In the genomic region with DNA sequence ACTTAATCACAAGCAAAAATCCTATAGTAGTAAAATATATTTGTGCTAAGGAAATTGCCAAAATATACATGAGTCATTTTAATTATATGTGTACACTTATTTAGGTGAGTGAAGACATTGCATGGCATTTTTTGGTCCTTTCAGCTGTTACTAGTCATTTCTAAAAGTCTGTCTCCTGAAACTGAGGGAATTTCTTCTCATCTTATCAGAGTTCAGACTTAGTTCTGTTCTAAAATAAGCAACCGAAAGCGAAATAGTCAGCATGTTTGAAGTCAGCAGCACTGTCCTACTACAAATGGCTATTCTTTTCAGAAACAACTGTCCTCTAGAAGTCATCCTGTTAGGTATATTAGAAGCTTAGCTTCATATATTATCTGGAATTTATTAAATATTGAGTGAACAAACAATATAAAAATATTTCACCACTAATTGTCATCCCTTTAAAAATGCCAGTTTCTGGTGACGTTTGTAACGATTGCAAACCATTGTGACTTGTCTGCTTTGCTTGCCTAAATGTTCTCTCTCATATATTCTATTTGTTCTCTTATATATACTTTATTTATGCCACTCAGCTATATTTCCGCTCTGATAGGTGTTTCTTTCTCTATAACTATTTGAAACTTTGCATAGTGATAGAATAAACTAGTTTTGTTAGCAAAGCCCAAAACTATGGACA, we compare ENCODE assay signal across 3 cellular contexts.
TF ChIP-seq lines count a peak whose summit lies in the region.

No MANE protein-coding gene starts in this region.

TF ChIP-seq in liver, 16 proteins besides CTCF, POLR2A, EP300 and RAD21:
- TF ChIP-seq, protein P1, sequence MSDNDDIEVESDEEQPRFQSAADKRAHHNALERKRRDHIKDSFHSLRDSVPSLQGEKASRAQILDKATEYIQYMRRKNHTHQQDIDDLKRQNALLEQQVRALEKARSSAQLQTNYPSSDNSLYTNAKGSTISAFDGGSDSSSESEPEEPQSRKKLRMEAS (IDR thresholded peaks at IDR 0.05): peak; percentile 14
- TF ChIP-seq FOXA2 (IDR thresholded peaks at IDR 0.05) (no peak), YY1 (IDR thresholded peaks at IDR 0.05) (peak; percentile 53), NR2F2 (IDR thresholded peaks at IDR 0.05) (no peak), RXRA (IDR thresholded peaks at IDR 0.05) (peak in 1 of 2 donors; percentile 18), SP1 (IDR thresholded peaks at IDR 0.05) (peak; percentile 28), FOXA1 (IDR thresholded peaks at IDR 0.05) (no peak)

TF ChIP-seq in HepG2, 621 proteins besides CTCF, POLR2A, EP300 and RAD21:
- TF ChIP-seq ZNF260 (CRISPR knock-in tag; IDR thresholded peaks at IDR 0.05; ENCODE audit: borderline replicate concordance, low read depth): no peak
- no peak for TF ChIP-seq ARID2 (CRISPR knock-in tag; IDR thresholded peaks at IDR 0.05; ENCODE audit: borderline replicate concordance)
- no peak for TF ChIP-seq CENPT (CRISPR knock-in tag; IDR thresholded peaks at IDR 0.05; ENCODE audit: low read depth)
- TF ChIP-seq ELF1 (CRISPR knock-in tag; IDR thresholded peaks at IDR 0.05): no peak
- no peak for TF ChIP-seq WIZ (CRISPR knock-in tag; IDR thresholded peaks at IDR 0.05)
- no peak for TF ChIP-seq ZNF883 (CRISPR knock-in tag; IDR thresholded peaks at IDR 0.05; ENCODE audit: not compliant biosample characterization)
- TF ChIP-seq NFATC3 (CRISPR knock-in tag; IDR thresholded peaks at IDR 0.05): no peak
- no peak for TF ChIP-seq ZFP36 (IDR thresholded peaks at IDR 0.05; ENCODE audit: borderline replicate concordance, low read depth, low read length, partially characterized antibody)
- no peak for TF ChIP-seq ETV5 (CRISPR knock-in tag; IDR thresholded peaks at IDR 0.05; ENCODE audit: borderline replicate concordance)
- TF ChIP-seq ZNF557 (CRISPR knock-in tag; IDR thresholded peaks at IDR 0.05): no peak
- TF ChIP-seq, protein P2, sequence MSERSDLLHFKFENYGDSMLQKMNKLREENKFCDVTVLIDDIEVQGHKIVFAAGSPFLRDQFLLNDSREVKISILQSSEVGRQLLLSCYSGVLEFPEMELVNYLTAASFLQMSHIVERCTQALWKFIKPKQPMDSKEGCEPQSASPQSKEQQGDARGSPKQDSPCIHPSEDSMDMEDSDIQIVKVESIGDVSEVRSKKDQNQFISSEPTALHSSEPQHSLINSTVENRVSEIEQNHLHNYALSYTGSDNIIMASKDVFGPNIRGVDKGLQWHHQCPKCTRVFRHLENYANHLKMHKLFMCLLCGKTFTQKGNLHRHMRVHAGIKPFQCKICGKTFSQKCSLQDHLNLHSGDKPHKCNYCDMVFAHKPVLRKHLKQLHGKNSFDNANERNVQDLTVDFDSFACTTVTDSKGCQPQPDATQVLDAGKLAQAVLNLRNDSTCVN (CRISPR knock-in tag; IDR thresholded peaks at IDR 0.05; ENCODE audit: borderline replicate concordance): no peak
- TF ChIP-seq, protein P3, sequence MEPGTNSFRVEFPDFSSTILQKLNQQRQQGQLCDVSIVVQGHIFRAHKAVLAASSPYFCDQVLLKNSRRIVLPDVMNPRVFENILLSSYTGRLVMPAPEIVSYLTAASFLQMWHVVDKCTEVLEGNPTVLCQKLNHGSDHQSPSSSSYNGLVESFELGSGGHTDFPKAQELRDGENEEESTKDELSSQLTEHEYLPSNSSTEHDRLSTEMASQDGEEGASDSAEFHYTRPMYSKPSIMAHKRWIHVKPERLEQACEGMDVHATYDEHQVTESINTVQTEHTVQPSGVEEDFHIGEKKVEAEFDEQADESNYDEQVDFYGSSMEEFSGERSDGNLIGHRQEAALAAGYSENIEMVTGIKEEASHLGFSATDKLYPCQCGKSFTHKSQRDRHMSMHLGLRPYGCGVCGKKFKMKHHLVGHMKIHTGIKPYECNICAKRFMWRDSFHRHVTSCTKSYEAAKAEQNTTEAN (CRISPR knock-in tag; conservative IDR thresholded peaks at IDR 0.05): no peak
- TF ChIP-seq, protein P4, sequence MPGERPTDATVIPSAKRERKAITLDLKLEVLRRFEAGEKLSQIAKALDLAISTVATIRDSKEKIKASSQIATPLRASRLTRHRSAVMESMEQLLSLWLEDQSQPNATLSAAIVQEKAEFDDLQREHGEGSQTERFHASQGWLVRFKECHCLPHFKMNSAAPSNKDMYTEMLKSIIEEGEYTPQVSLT (CRISPR knock-in tag; IDR thresholded peaks at IDR 0.05; ENCODE audit: borderline replicate concordance, low read depth): no peak
- TF ChIP-seq ZSCAN30 (CRISPR knock-in tag; IDR thresholded peaks at IDR 0.05): no peak
- no peak for TF ChIP-seq ZFP36L1 (CRISPR knock-in tag; IDR thresholded peaks at IDR 0.05)
- TF ChIP-seq FLYWCH1 (CRISPR knock-in tag; IDR thresholded peaks at IDR 0.05): no peak
- TF ChIP-seq HHEX (CRISPR knock-in tag; IDR thresholded peaks at IDR 0.05): no peak
- no peak for TF ChIP-seq ZNF550 (CRISPR knock-in tag; IDR thresholded peaks at IDR 0.05; ENCODE audit: borderline replicate concordance)
- no peak for TF ChIP-seq ZNF549 (CRISPR knock-in tag; IDR thresholded peaks at IDR 0.05)

TF ChIP-seq in IMR-90, 13 proteins besides CTCF, POLR2A, EP300 and RAD21 (continued from another document):
- 0 out of 2 replicates have a peak, but pooled peaks have one; percentile 26 for TF ChIP-seq MAFK (IDR thresholded peaks at IDR 0.05; ENCODE audit: low read depth, low read length)
